ENCODE assay signal across 21 cellular contexts in genomic region chr1:98181041-98181764, GRCh38.
"Had no signal": no experiment of that assay in that cellular context is flagged by ENCODE, and none has a peak within 500 bp of the region (broad histone marks: within the 10 kb centered on the region; RNA-seq: fewer than 3 reads in every experiment).

No MANE protein-coding gene starts in this region.

- ATAC-seq: gastrocnemius medialis, heart left ventricle, mucosa of descending colon had no signal

- DNase-seq: activated CD4-positive, alpha-beta T cell treated with anti-CD3 and anti-CD28 coated beads for 1 hour; activated CD8-positive, alpha-beta memory T cell treated with anti-CD3 and anti-CD28 coated beads for 24 hours; activated CD8-positive, alpha-beta memory T cell treated with anti-CD3 and anti-CD28 coated beads, Interleukin-2, amount 50 U/mL, for 48 hours; activated effector memory CD4-positive, alpha-beta T cell treated with Interleukin-2 at 50 U/mL for 16 hours; activated naive CD4-positive, alpha-beta T cell treated with anti-CD3 and anti-CD28 coated beads, Interleukin-2, amount 50 U/mL, for 16 hours; activated T-cell treated with anti-CD3 and anti-CD28 coated beads, Interleukin-2, amount 50 U/mL, for 48 hours; aorta; brain microvascular endothelial cell; effector CD4-positive, alpha-beta T cell; gastrocnemius medialis; heart left ventricle; immature natural killer cell; kidney glomerular epithelial cell; mucosa of descending colon; naive B cell; retina; stimulated activated CD4-positive, alpha-beta T cell treated with anti-CD3 and anti-CD28 coated beads, Interleukin-1b, Interleukin-23, amount 100 ng/mL, for 48 hours; stimulated activated CD8-positive, alpha-beta memory T cell treated with anti-CD3 and anti-CD28 coated beads, Interleukin-4, amount 100 ng/mL, for 48 hours; stimulated activated naive CD4-positive, alpha-beta T cell; T-helper 2 cell; thyroid gland had no signal
